8 cellular contexts compared by ENCODE assay signal in the genomic region with DNA sequence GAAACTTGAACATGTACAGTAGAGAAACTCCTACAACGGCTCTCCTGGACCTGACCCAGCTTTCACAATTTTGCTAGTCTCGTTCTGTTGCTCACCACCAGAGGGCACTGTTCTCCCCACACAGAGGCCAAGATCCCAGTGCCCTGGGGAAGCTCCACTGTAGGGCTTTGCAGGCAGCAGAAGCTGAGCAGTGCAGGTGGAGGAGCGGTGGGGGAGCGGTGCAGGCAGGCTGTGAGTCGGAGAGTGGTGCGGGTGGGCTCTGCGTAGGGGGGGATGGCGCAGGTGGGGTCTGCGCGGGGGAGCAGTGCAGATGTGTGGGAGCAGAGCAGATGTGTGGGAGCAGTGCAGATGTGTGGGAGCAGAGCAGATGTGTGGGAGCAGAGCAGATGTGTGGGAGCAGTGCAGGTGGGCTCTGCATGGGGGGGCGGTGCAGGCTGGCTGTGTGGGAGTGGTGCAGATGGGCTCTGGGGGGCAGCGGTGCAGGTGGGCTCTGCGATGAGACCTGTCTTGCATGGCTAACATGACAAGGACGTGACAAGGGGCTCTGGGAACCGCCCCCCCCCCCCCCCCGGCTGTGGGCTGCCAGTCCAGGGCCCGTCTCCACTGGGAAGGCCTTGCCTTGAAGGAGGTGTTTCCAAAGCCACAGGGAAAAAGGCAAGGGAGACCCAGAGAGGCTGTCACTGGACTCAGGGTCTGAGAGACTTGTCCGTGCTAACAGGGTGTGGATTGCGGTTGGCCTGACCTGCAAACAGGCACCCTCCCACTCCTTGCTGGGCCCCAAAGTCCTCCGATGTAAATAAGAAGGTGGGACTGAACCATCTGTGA. TPM values are rescaled to one million over a fixed set of nuclear protein-coding genes. Genes with fewer than 3 reads are reported as not detected.
A peak's percentile ranks its signal among the peaks of the same experiment; 100 is the strongest.
DNase-seq lines count a peak whose midpoint lies in the region; ATAC-seq, FAIRE-seq and TF ChIP-seq lines count a peak whose summit lies in the region.

No MANE protein-coding gene starts in this region.

- POLR2A ChIA-PET in A673 (lab: Charles Lee; ENCODE audit: low non-redundant PET) (interaction anchor here (0.6 kb wide), 1 partner anchor 375 kb away, joined by 7 read pairs; a partner anchor contains a TSS), activated B cell treated with CpG ODN at 0.5 μM for 24 hours (lab: Charles Lee) (interaction anchor here (0.6 to 1.9 kb wide), 3 partner anchors 24 to 362 kb away, joined by 3 to 9 read pairs (median 5); no protein-coding TSS in a partner anchor)

- peaks cover 3% of the 10 kb centered on the region for H3K9me3 ChIP-seq in A673 (ENCODE audit: low read depth, low read length, poor library complexity, severe bottlenecking)
- H3K9me3 ChIP-seq in keratinocyte (ENCODE audit: control insufficient read depth, low read depth, low read length) = no peaks in the 10 kb centered on the region

- dilution Hi-C loops in keratinocyte (cut with MboI; ENCODE audit: extremely low pct_ligation_motif_present, low sequenced_read_pairs) = no loop called here

- H3K9ac ChIP-seq in keratinocyte (ENCODE audit: control insufficient read depth, extremely low read depth, insufficient read depth, low read length) = no peak overlapping the region

- H3K36me3 ChIP-seq in A673 (ENCODE audit: insufficient read depth, low read length, poor library complexity, severe bottlenecking) (no peaks in the 10 kb centered on the region), bronchial epithelial cell (ENCODE audit: control insufficient read depth, insufficient read depth, low read length) (no peaks in the 10 kb centered on the region), keratinocyte (ENCODE audit: control insufficient read depth in 2 of 2, extremely low read depth in 1 of 2, insufficient read depth in 2 of 2, low read length in 2 of 2) (no peaks in the 10 kb centered on the region)

- H4K20me1 ChIP-seq in keratinocyte (ENCODE audit: control insufficient read depth, extremely low read depth, insufficient read depth, low read length) = no peaks in the 10 kb centered on the region

- no peak overlapping the region for H2AFZ ChIP-seq in keratinocyte (ENCODE audit: control insufficient read depth, low read length)

- no peaks in the 10 kb centered on the region for H3K9me1 ChIP-seq in keratinocyte (ENCODE audit: control insufficient read depth, extremely low read depth, insufficient read depth, low read length)

- H3K27me3 ChIP-seq in A673 (replicated peaks; ENCODE audit: insufficient read depth, low read depth, low read length, poor library complexity) = peaks cover 30% of the 10 kb centered on the region
- peaks cover 2% of the 10 kb centered on the region for H3K27me3 ChIP-seq in bronchial epithelial cell (ENCODE audit: control insufficient read depth, insufficient read depth, low read length)
- H3K27me3 ChIP-seq in keratinocyte (ENCODE audit: control insufficient read depth, extremely low read depth, insufficient read depth, low read length) = peaks cover 28% of the 10 kb centered on the region

- DNase-seq in A673 (ENCODE audit: low spot score) = peak; percentile 91
- DNase-seq in NCI-H226 = peak; percentile 76
- DNase-seq in activated B cell treated with CpG ODN at 0.5 μM for 24 hours = peak; percentile 42
- DNase-seq in bronchial epithelial cell (ENCODE audit: low read depth) = peak; percentile 77
- DNase-seq in keratinocyte (ENCODE audit: low read depth, low spot score) = peak; percentile 80
- peak; percentile 81 for DNase-seq in stimulated activated CD4-positive, alpha-beta T cell treated with anti-CD3 and anti-CD28 coated beads, Interleukin-1b, Interleukin-23, amount 100 ng/mL, for 48 hours

- no peak overlapping the region for H3K4me2 ChIP-seq in keratinocyte (ENCODE audit: control insufficient read depth, extremely low read depth, insufficient read depth, low read depth, low read length)

- peaks cover 1% of the 10 kb centered on the region for H3K9me3 Mint-ChIP-seq in activated B cell treated with CpG ODN at 0.5 μM for 24 hours

- H3K4me1 ChIP-seq in A673 (ENCODE audit: insufficient read depth, low read length, poor library complexity, severe bottlenecking) (no peaks in the 10 kb centered on the region), keratinocyte (ENCODE audit: control insufficient read depth, extremely low read depth, insufficient read depth, low read length) (no peaks in the 10 kb centered on the region)

- intact Hi-C loops in A673 (cut with micrococcal nuclease; ENCODE audit: unreplicated experiment) (loop anchor here (1.0 to 10.0 kb wide), 2 partner anchors 362 to 592 kb away; no protein-coding TSS in a partner anchor), activated B cell treated with CpG ODN at 0.5 μM for 24 hours (cut with micrococcal nuclease) (loop anchor here (1.0 to 10.0 kb wide), 5 partner anchors 24 to 595 kb away; no protein-coding TSS in a partner anchor)

- H3K4me3 Mint-ChIP-seq in activated B cell treated with CpG ODN at 0.5 μM for 24 hours = no peak overlapping the region

- peaks cover 4% of the 10 kb centered on the region for H3K4me1 Mint-ChIP-seq in activated B cell treated with CpG ODN at 0.5 μM for 24 hours

- no peak overlapping the region for H3K27ac Mint-ChIP-seq in activated B cell treated with CpG ODN at 0.5 μM for 24 hours

- no peaks in the 10 kb centered on the region for H3K36me3 Mint-ChIP-seq in activated B cell treated with CpG ODN at 0.5 μM for 24 hours (ENCODE audit: low read depth)

- no peaks in the 10 kb centered on the region for H3K79me2 ChIP-seq in keratinocyte (ENCODE audit: control insufficient read depth, insufficient read depth, low read length)

- CTCF ChIA-PET in A673 (lab: Charles Lee) = interaction anchor here (0.5 to 3.6 kb wide), 11 partner anchors 10 to 457 kb away, joined by 3 to 56 read pairs (median 6); no protein-coding TSS in a partner anchor
- CTCF ChIA-PET in activated B cell treated with CpG ODN at 0.5 μM for 24 hours (lab: Charles Lee) = interaction anchor here (0.6 to 6.6 kb wide), 29 partner anchors 9 to 595 kb away, joined by 3 to 104 read pairs (median 5); no protein-coding TSS in a partner anchor

- H3K27ac ChIP-seq in A673 (ENCODE audit: low read depth, low read length, poor library complexity, severe bottlenecking) (no peak overlapping the region), keratinocyte (ENCODE audit: control insufficient read depth, insufficient read depth, low read length) (no peak overlapping the region)

- ATAC-seq in GM18858 (IDR thresholded peaks at IDR 0.05; ENCODE audit: unreplicated experiment) (peak; percentile 63), HG03135 (IDR thresholded peaks at IDR 0.05; ENCODE audit: unreplicated experiment) (peak; percentile 79), activated B cell treated with CpG ODN at 0.5 μM for 24 hours (ENCODE audit: low read depth) (peak; percentile 95)

- H3K27me3 Mint-ChIP-seq in activated B cell treated with CpG ODN at 0.5 μM for 24 hours = peaks cover 43% of the 10 kb centered on the region

- TF ChIP-seq CTCF in A673 (conservative IDR thresholded peaks at IDR 0.05; ENCODE audit: low read depth, low read length) (peak; percentile 87), activated B cell treated with CpG ODN at 0.5 μM for 24 hours (IDR thresholded peaks at IDR 0.05) (no peak), bronchial epithelial cell (IDR thresholded peaks at IDR 0.05; ENCODE audit: insufficient read depth, low read length, severe bottlenecking) (peak; percentile 90), keratinocyte (optimal IDR thresholded peaks at IDR 0.05 in 1 of 3, IDR thresholded peaks at IDR 0.05 in 1 of 3, conservative IDR thresholded peaks at IDR 0.05 in 1 of 3; ENCODE audit: extremely low read depth in 1 of 3, insufficient read depth in 2 of 3, low read length in 3 of 3) (peak; percentile 83 to 87 (median 86))

- no peak overlapping the region for H3K4me3 ChIP-seq in A673 (ENCODE audit: low read depth, low read length, poor library complexity, severe bottlenecking)
- no peak overlapping the region for H3K4me3 ChIP-seq in bronchial epithelial cell (ENCODE audit: low read depth, low read length)
- H3K4me3 ChIP-seq in keratinocyte (ENCODE audit: control insufficient read depth in 2 of 3, extremely low read depth in 1 of 3, insufficient read depth in 2 of 3, low read depth in 1 of 3, low read length in 3 of 3) = no peak overlapping the region

- FAIRE-seq in bronchial epithelial cell (lab: Jason Lieb, UNC) (no peak), keratinocyte (lab: Jason Lieb, UNC) (peak; percentile 90)

- no TSS peak for BruUV-seq in A673 (replicated peaks; lab: Mats Ljungman, UMichigan)

RNA-seq across cellular contexts. Expression of a gene that starts 7.3 kb away (rescaled TPM):
- total RNA-seq in A673 (2021) = not detected in 2 replicates
- 0.42 and 0.44 TPM in 2 replicates for total RNA-seq in activated B cell treated with CpG ODN at 0.5 μM for 24 hours
- total RNA-seq in bronchial epithelial cell = 0.26 TPM in 2 replicates
- 0.14 to 0.52 TPM (median 0.48 TPM) in 3 replicates for polyA plus RNA-seq in keratinocyte
- polyA plus RNA-seq in keratinocyte (2011; ENCODE audit: low read depth) = not detected
- polyA plus RNA-seq in keratinocyte (2011; cell fraction: cytosol; rRNA removed) = 0.41 and 1.3 TPM in 2 replicates
- polyA plus RNA-seq in keratinocyte (2011; cell fraction: nucleus; rRNA removed) = 0.28 and 1.6 TPM in 2 replicates
- polyA plus RNA-seq in keratinocyte (2012; ENCODE audit: low replicate concordance) = 0.20 and 0.77 TPM in 2 replicates
- 0.35 to 0.92 TPM (median 0.53 TPM) in 3 replicates for polyA minus RNA-seq in keratinocyte
- polyA minus RNA-seq in keratinocyte (2011; cell fraction: cytosol; rRNA and poly(A)+ RNA removed) = 1.2 TPM
- 0.42 and 0.85 TPM in 2 replicates for polyA minus RNA-seq in keratinocyte (2011; cell fraction: nucleus; rRNA and poly(A)+ RNA removed)

RNA-seq across cellular contexts. Expression of a gene that starts 29.5 kb away (rescaled TPM):
- total RNA-seq in A673 (2021) (2.8 and 3.0 TPM in 2 replicates), activated B cell treated with CpG ODN at 0.5 μM for 24 hours (8.2 and 10.2 TPM in 2 replicates), bronchial epithelial cell (5.6 and 6.6 TPM in 2 replicates)
- 6.1 to 7.0 TPM (median 6.6 TPM) in 3 replicates for polyA plus RNA-seq in keratinocyte
- 4.3 TPM for polyA plus RNA-seq in keratinocyte (2011; ENCODE audit: low read depth)
- 3.7 and 5.2 TPM in 2 replicates for polyA plus RNA-seq in keratinocyte (2011; cell fraction: cytosol; rRNA removed)
- polyA plus RNA-seq in keratinocyte (2011; cell fraction: nucleus; rRNA removed) = 5.0 and 5.8 TPM in 2 replicates
- 2.7 and 7.4 TPM in 2 replicates for polyA plus RNA-seq in keratinocyte (2012; ENCODE audit: low replicate concordance)
- polyA minus RNA-seq in keratinocyte = 6.7 to 17.2 TPM (median 10.8 TPM) in 3 replicates
- 6.3 TPM for polyA minus RNA-seq in keratinocyte (2011; cell fraction: cytosol; rRNA and poly(A)+ RNA removed)
- polyA minus RNA-seq in keratinocyte (2011; cell fraction: nucleus; rRNA and poly(A)+ RNA removed) = 3.1 and 5.7 TPM in 2 replicates

RNA-seq across cellular contexts. Expression of a gene that starts 49.7 kb away (rescaled TPM):
- total RNA-seq in A673 (2021) (414 and 486 TPM in 2 replicates), activated B cell treated with CpG ODN at 0.5 μM for 24 hours (8.6 and 9.3 TPM in 2 replicates), bronchial epithelial cell (1.0 and 1.8 TPM in 2 replicates)
- 1.6 to 34.1 TPM (median 25.7 TPM) in 3 replicates for polyA plus RNA-seq in keratinocyte
- 1.00 TPM for polyA plus RNA-seq in keratinocyte (2011; ENCODE audit: low read depth)
- 4.8 and 5.0 TPM in 2 replicates for polyA plus RNA-seq in keratinocyte (2011; cell fraction: cytosol; rRNA removed)
- polyA plus RNA-seq in keratinocyte (2011; cell fraction: nucleus; rRNA removed) = 2.3 and 2.9 TPM in 2 replicates
- polyA plus RNA-seq in keratinocyte (2012; ENCODE audit: low replicate concordance) = 0.59 and 35.7 TPM in 2 replicates
- 2.0 to 23.6 TPM (median 14.3 TPM) in 3 replicates for polyA minus RNA-seq in keratinocyte
- 21.5 TPM for polyA minus RNA-seq in keratinocyte (2011; cell fraction: cytosol; rRNA and poly(A)+ RNA removed)
- 2.5 and 3.1 TPM in 2 replicates for polyA minus RNA-seq in keratinocyte (2011; cell fraction: nucleus; rRNA and poly(A)+ RNA removed)

Comparison
In these comparisons a context has a peak if more than half of its experiments do, and no peak if none do; other contexts are left out.
1. RNA of a gene that starts 49.7 kb away (total RNA-seq): 414 to 486 TPM in A673; 8.6 to 9.3 TPM in activated B cell treated with CpG ODN at 0.5 μM for 24 hours and 1.0 to 1.8 TPM in bronchial epithelial cell; every median in the first group is over 10 times any median in the second.
2. Peak in every context shown above with its lines, with median percentiles within 50 percentile points of each other: DNase-seq and ATAC-seq.